In the genomic region with DNA sequence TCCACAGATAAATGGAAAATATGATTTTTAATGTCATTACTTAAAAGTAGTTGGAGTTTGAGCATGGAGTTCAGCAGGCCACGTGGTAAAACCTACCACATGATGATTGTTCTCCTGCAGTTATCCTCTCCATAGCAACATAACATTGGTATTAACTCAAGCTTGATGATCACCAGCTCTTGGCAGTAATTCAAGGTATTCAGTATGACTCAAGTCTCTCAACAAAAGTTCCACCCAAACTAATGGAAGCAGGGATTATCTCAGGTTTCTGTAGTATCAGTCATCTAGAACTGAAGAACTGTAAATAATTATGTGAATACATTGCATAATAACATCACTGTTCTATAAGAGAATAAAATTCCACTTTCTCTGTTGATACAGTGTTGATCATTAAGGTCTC, we compare ENCODE assay signal across 11 cellular contexts. TPM values are rescaled to one million over a fixed set of nuclear protein-coding genes. Genes with fewer than 3 reads are reported as not detected.
DNase-seq lines count a peak whose midpoint lies in the region; ATAC-seq and TF ChIP-seq lines count a peak whose summit lies in the region.
"Had no signal": no experiment of that assay in that cellular context is flagged by ENCODE, and none has a peak within 500 bp of the region (broad histone marks: within the 10 kb centered on the region; RNA-seq: fewer than 3 reads in every experiment).

No MANE protein-coding gene starts in this region.

- H3K4me3 Mint-ChIP-seq in chondrocyte (ENCODE audit: unreplicated experiment) = no peak overlapping the region
- H3K4me3 Mint-ChIP-seq in stimulated activated memory B cell treated with anti-CD40 and anti-IgM and Interleukin-4, amounts not matched to agents 10 μg/mL and 1 μg/mL and 100 μg/mL, for 72 hours = no peak overlapping the region
- H3K4me3 Mint-ChIP-seq: dendritic cell treated with granulocyte-macrophage colony-stimulating factor and Interleukin-4, amounts not matched to agents 40 ng/mL and 50 ng/mL, for 4 days had no signal

- H3K36me3 ChIP-seq in mucosa of descending colon (ENCODE audit: low read depth) = no peaks in the 10 kb centered on the region
- H3K36me3 ChIP-seq in colonic mucosa = no peaks in the 10 kb centered on the region

- H3K9me3 ChIP-seq in mucosa of descending colon (no peaks in the 10 kb centered on the region), colonic mucosa (no peaks in the 10 kb centered on the region)

- H3K4me3 ChIP-seq in mucosa of descending colon (no peak overlapping the region), colonic mucosa (no peak overlapping the region)

- no peak overlapping the region for H3K27ac ChIP-seq in colonic mucosa
- H3K27ac ChIP-seq: parathyroid adenoma had no signal

- no peaks in the 10 kb centered on the region for H3K27me3 ChIP-seq in colonic mucosa

- H3K36me3 Mint-ChIP-seq in chondrocyte (ENCODE audit: low read depth) = no peaks in the 10 kb centered on the region
- no peaks in the 10 kb centered on the region for H3K36me3 Mint-ChIP-seq in stimulated activated memory B cell treated with anti-CD40 and anti-IgM and Interleukin-4, amounts not matched to agents 10 μg/mL and 1 μg/mL and 100 μg/mL, for 72 hours

- H3K27ac Mint-ChIP-seq in chondrocyte (ENCODE audit: unreplicated experiment) = peak overlapping the region; percentile 88
- H3K27ac Mint-ChIP-seq in stimulated activated memory B cell treated with anti-CD40 and anti-IgM and Interleukin-4, amounts not matched to agents 10 μg/mL and 1 μg/mL and 100 μg/mL, for 72 hours = no peak overlapping the region
- H3K27ac Mint-ChIP-seq: dendritic cell treated with granulocyte-macrophage colony-stimulating factor and Interleukin-4, amounts not matched to agents 40 ng/mL and 50 ng/mL, for 4 days had no signal

- TF ChIP-seq CTCF in chondrocyte (IDR thresholded peaks at IDR 0.05) (no peak), mucosa of descending colon (IDR thresholded peaks at IDR 0.05) (no peak), colonic mucosa (IDR thresholded peaks at IDR 0.05) (no peak)

- no peaks in the 10 kb centered on the region for H3K27me3 Mint-ChIP-seq in chondrocyte (ENCODE audit: low read depth)
- H3K27me3 Mint-ChIP-seq in stimulated activated memory B cell treated with anti-CD40 and anti-IgM and Interleukin-4, amounts not matched to agents 10 μg/mL and 1 μg/mL and 100 μg/mL, for 72 hours = no peaks in the 10 kb centered on the region
- H3K27me3 Mint-ChIP-seq: dendritic cell treated with granulocyte-macrophage colony-stimulating factor and Interleukin-4, amounts not matched to agents 40 ng/mL and 50 ng/mL, for 4 days had no signal

- peaks cover 3% of the 10 kb centered on the region for H3K9me3 Mint-ChIP-seq in chondrocyte (ENCODE audit: low read depth)
- H3K9me3 Mint-ChIP-seq in stimulated activated memory B cell treated with anti-CD40 and anti-IgM and Interleukin-4, amounts not matched to agents 10 μg/mL and 1 μg/mL and 100 μg/mL, for 72 hours = no peaks in the 10 kb centered on the region
- H3K9me3 Mint-ChIP-seq: dendritic cell treated with granulocyte-macrophage colony-stimulating factor and Interleukin-4, amounts not matched to agents 40 ng/mL and 50 ng/mL, for 4 days had no signal

- intact Hi-C loops in mucosa of descending colon (cut with DNase I, micrococcal nuclease) = no loop called here
- intact Hi-C loops in colonic mucosa (cut with DNase I) = no loop called here

- H3K4me1 ChIP-seq in mucosa of descending colon (ENCODE audit: low read depth) (no peaks in the 10 kb centered on the region), colonic mucosa (no peaks in the 10 kb centered on the region)
- H3K4me1 ChIP-seq: parathyroid adenoma had no signal

- no peak overlapping the region for H3K9ac ChIP-seq in colonic mucosa (ENCODE audit: low read depth in 2 of 2, low read length in 2 of 2)
- H3K9ac ChIP-seq: parathyroid adenoma had no signal

- peak; percentile 76 for DNase-seq in AG20443 (ENCODE audit: low spot score)
- peak; percentile 98 for DNase-seq in LHCN-M2 (ENCODE audit: low read depth)
- no peak for DNase-seq in chondrocyte (ENCODE audit: low spot score)
- no peak for DNase-seq in mucosa of descending colon
- DNase-seq in hippocampal formation (lab: John Stamatoyannopoulos, UW) = no peak
- no peak for DNase-seq in germinal center (ENCODE audit: low spot score)
- DNase-seq in colonic mucosa = no peak
- DNase-seq: activated CD4-positive, CD25-positive, alpha-beta regulatory T cell had no signal

- peak; percentile 65 for ATAC-seq in mucosa of descending colon
- ATAC-seq in stimulated activated memory B cell treated with anti-CD40 and anti-IgM and Interleukin-4, amounts not matched to agents 10 μg/mL and 1 μg/mL and 100 μg/mL, for 72 hours = no peak

- peaks cover 34% of the 10 kb centered on the region for H3K4me1 Mint-ChIP-seq in chondrocyte (ENCODE audit: low read depth)
- peaks cover 6% of the 10 kb centered on the region for H3K4me1 Mint-ChIP-seq in stimulated activated memory B cell treated with anti-CD40 and anti-IgM and Interleukin-4, amounts not matched to agents 10 μg/mL and 1 μg/mL and 100 μg/mL, for 72 hours

RNA-seq across cellular contexts. Expression of a gene that starts 22.9 kb away (rescaled TPM):
- total RNA-seq in LHCN-M2 (2014; rRNA removed) = not detected in 2 replicates
- polyA plus RNA-seq in LHCN-M2 (2012) = not detected
- not detected in 3 replicates for total RNA-seq in chondrocyte
- not detected for total RNA-seq in mucosa of descending colon
- total RNA-seq in colonic mucosa = not detected

Comparison
In these comparisons a context has a peak if more than half of its experiments do, and no peak if none do; other contexts are left out.
1. DNase-seq: peak in AG20443 (single experiment) and LHCN-M2 (single experiment); none in chondrocyte (single experiment), mucosa of descending colon (0 of 3), hippocampal formation (0 of 2), germinal center (single experiment) and colonic mucosa (single experiment).